1 cellular context compared by ENCODE assay signal in genomic region chr10:47384148-47384921, GRCh38.
TF ChIP-seq lines count a peak whose summit lies in the region.

Gene ZNF488 (minus strand): TSS chr10:47384293. CDS start chr10:47368829, 15,464 bp downstream.

TF ChIP-seq in GM23338, 12 proteins besides CTCF, POLR2A, EP300 and RAD21 (continued from another document):
- TF ChIP-seq ZNF462 (CRISPR knock-in tag; IDR thresholded peaks at IDR 0.05): no peak
